Comparison of ENCODE assay signal across 1 cellular context in the genomic region with DNA sequence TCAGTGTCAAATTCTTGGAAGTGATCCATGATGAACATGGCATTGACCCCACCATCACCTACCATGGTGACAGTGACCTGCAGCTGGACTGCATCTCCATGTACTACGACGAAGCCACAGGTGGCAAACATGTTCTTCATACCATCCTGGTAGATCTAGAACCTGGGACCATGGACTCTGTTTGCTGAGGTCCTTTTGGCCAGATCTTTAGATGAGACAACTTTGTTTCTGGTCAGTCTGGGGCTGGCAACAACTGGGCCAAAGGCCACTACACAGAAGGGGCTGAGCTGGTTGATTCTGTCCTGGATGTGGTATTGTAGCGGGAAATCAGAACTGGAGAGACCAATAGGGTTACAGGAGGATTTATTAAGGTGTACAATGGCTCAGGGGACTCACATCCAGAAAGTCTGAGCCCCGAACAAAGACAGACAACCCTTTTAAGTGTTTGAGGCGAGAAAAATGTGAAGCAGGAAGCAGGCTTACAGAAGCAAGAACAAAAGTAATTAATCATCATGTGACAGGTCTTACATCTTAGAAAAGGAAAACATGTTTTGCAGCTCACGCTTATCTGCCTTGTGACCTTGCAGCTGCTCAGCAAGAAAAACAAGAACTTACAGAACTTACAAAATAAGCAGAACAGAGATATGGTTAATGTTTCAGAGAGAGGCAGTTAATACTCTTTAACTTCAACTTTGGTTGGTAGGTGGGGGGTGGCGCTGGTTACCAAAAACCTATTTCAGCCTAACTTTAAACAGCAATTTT.
TF ChIP-seq lines count a peak whose summit lies in the region.

No MANE protein-coding gene starts in this region.

TF ChIP-seq in K562, 482 proteins besides CTCF, POLR2A, EP300 and RAD21 (continued from another document and continues in another):
- TF ChIP-seq, protein P1, sequence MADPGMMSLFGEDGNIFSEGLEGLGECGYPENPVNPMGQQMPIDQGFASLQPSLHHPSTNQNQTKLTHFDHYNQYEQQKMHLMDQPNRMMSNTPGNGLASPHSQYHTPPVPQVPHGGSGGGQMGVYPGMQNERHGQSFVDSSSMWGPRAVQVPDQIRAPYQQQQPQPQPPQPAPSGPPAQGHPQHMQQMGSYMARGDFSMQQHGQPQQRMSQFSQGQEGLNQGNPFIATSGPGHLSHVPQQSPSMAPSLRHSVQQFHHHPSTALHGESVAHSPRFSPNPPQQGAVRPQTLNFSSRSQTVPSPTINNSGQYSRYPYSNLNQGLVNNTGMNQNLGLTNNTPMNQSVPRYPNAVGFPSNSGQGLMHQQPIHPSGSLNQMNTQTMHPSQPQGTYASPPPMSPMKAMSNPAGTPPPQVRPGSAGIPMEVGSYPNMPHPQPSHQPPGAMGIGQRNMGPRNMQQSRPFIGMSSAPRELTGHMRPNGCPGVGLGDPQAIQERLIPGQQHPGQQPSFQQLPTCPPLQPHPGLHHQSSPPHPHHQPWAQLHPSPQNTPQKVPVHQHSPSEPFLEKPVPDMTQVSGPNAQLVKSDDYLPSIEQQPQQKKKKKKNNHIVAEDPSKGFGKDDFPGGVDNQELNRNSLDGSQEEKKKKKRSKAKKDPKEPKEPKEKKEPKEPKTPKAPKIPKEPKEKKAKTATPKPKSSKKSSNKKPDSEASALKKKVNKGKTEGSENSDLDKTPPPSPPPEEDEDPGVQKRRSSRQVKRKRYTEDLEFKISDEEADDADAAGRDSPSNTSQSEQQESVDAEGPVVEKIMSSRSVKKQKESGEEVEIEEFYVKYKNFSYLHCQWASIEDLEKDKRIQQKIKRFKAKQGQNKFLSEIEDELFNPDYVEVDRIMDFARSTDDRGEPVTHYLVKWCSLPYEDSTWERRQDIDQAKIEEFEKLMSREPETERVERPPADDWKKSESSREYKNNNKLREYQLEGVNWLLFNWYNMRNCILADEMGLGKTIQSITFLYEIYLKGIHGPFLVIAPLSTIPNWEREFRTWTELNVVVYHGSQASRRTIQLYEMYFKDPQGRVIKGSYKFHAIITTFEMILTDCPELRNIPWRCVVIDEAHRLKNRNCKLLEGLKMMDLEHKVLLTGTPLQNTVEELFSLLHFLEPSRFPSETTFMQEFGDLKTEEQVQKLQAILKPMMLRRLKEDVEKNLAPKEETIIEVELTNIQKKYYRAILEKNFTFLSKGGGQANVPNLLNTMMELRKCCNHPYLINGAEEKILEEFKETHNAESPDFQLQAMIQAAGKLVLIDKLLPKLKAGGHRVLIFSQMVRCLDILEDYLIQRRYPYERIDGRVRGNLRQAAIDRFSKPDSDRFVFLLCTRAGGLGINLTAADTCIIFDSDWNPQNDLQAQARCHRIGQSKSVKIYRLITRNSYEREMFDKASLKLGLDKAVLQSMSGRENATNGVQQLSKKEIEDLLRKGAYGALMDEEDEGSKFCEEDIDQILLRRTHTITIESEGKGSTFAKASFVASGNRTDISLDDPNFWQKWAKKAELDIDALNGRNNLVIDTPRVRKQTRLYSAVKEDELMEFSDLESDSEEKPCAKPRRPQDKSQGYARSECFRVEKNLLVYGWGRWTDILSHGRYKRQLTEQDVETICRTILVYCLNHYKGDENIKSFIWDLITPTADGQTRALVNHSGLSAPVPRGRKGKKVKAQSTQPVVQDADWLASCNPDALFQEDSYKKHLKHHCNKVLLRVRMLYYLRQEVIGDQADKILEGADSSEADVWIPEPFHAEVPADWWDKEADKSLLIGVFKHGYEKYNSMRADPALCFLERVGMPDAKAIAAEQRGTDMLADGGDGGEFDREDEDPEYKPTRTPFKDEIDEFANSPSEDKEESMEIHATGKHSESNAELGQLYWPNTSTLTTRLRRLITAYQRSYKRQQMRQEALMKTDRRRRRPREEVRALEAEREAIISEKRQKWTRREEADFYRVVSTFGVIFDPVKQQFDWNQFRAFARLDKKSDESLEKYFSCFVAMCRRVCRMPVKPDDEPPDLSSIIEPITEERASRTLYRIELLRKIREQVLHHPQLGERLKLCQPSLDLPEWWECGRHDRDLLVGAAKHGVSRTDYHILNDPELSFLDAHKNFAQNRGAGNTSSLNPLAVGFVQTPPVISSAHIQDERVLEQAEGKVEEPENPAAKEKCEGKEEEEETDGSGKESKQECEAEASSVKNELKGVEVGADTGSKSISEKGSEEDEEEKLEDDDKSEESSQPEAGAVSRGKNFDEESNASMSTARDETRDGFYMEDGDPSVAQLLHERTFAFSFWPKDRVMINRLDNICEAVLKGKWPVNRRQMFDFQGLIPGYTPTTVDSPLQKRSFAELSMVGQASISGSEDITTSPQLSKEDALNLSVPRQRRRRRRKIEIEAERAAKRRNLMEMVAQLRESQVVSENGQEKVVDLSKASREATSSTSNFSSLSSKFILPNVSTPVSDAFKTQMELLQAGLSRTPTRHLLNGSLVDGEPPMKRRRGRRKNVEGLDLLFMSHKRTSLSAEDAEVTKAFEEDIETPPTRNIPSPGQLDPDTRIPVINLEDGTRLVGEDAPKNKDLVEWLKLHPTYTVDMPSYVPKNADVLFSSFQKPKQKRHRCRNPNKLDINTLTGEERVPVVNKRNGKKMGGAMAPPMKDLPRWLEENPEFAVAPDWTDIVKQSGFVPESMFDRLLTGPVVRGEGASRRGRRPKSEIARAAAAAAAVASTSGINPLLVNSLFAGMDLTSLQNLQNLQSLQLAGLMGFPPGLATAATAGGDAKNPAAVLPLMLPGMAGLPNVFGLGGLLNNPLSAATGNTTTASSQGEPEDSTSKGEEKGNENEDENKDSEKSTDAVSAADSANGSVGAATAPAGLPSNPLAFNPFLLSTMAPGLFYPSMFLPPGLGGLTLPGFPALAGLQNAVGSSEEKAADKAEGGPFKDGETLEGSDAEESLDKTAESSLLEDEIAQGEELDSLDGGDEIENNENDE (IDR thresholded peaks at IDR 0.05; ENCODE audit: low read depth, low read length): no peak
- TF ChIP-seq XRCC3 (IDR thresholded peaks at IDR 0.05) (no peak; the same call in 1 of the 2 replicates), CAMTA2 (CRISPR knock-in tag; conservative IDR thresholded peaks at IDR 0.05) (0 out of 2 replicates have a peak, but pooled peaks have one; percentile 48), ARID1B (IDR thresholded peaks at IDR 0.05) (peak; percentile 91), ZNF174 (CRISPR knock-in tag; IDR thresholded peaks at IDR 0.05) (no peak), NCOR1 (IDR thresholded peaks at IDR 0.05) (peak; percentile 86), MTA2 (IDR thresholded peaks at IDR 0.05; ENCODE audit: low read depth) (peak; percentile 85), TCF3 (CRISPR knock-in tag; IDR thresholded peaks at IDR 0.05) (peak; percentile 96), L3MBTL2 (IDR thresholded peaks at IDR 0.05) (peak; percentile 57; the same call in 1 of the 2 replicates), ZNF764 (CRISPR knock-in tag; IDR thresholded peaks at IDR 0.05; ENCODE audit: low read depth) (no peak), HDAC8 (tag; IDR thresholded peaks at IDR 0.05) (peak; percentile 54; the same call in 1 of the 2 replicates), ELF2 (CRISPR knock-in tag; IDR thresholded peaks at IDR 0.05) (0 out of 2 replicates have a peak, but pooled peaks have one; percentile 66), PHF20 (IDR thresholded peaks at IDR 0.05; ENCODE audit: partially characterized antibody) (no peak), SMARCB1 (IDR thresholded peaks at IDR 0.05; ENCODE audit: insufficient read length, low read depth) (no peak), SMARCA4 (IDR thresholded peaks at IDR 0.05) (peak; percentile 85), TGIF2 (CRISPR knock-in tag; IDR thresholded peaks at IDR 0.05) (no peak), SMARCE1 (IDR thresholded peaks at IDR 0.05) (peak; percentile 69; the same call in 1 of the 2 replicates), U2AF2 (optimal IDR thresholded peaks at IDR 0.05; ENCODE audit: low read depth, low read length) (no peak), CTBP1 (IDR thresholded peaks at IDR 0.05; ENCODE audit: borderline replicate concordance) (peak; percentile 27; the same call in 1 of the 2 replicates), SMARCC2 (IDR thresholded peaks at IDR 0.05; ENCODE audit: low read depth) (peak; percentile 72), MAZ (CRISPR knock-in tag; conservative IDR thresholded peaks at IDR 0.05 in 1 of 2, IDR thresholded peaks at IDR 0.05 in 1 of 2) (0 out of 4 replicates have a peak, but pooled peaks of 1 of the 2 experiments have one; percentile 18), BHLHE40 (IDR thresholded peaks at IDR 0.05; ENCODE audit: low read length) (peak; percentile 64), CBFA2T3 (IDR thresholded peaks at IDR 0.05) (peak; percentile 91), POLR3G (IDR thresholded peaks at IDR 0.05; ENCODE audit: extremely low read depth, insufficient read length, insufficient replicate concordance) (no peak), NCOA1 (IDR thresholded peaks at IDR 0.05; ENCODE audit: low read depth) (peak; percentile 36; the same call in 1 of the 2 replicates)
- TF ChIP-seq, protein P2, sequence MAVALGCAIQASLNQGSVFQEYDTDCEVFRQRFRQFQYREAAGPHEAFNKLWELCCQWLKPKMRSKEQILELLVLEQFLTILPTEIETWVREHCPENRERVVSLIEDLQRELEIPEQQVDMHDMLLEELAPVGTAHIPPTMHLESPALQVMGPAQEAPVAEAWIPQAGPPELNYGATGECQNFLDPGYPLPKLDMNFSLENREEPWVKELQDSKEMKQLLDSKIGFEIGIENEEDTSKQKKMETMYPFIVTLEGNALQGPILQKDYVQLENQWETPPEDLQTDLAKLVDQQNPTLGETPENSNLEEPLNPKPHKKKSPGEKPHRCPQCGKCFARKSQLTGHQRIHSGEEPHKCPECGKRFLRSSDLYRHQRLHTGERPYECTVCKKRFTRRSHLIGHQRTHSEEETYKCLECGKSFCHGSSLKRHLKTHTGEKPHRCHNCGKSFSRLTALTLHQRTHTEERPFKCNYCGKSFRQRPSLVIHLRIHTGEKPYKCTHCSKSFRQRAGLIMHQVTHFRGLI (CRISPR knock-in tag; IDR thresholded peaks at IDR 0.05): peak; percentile 84
- TF ChIP-seq, protein P3, sequence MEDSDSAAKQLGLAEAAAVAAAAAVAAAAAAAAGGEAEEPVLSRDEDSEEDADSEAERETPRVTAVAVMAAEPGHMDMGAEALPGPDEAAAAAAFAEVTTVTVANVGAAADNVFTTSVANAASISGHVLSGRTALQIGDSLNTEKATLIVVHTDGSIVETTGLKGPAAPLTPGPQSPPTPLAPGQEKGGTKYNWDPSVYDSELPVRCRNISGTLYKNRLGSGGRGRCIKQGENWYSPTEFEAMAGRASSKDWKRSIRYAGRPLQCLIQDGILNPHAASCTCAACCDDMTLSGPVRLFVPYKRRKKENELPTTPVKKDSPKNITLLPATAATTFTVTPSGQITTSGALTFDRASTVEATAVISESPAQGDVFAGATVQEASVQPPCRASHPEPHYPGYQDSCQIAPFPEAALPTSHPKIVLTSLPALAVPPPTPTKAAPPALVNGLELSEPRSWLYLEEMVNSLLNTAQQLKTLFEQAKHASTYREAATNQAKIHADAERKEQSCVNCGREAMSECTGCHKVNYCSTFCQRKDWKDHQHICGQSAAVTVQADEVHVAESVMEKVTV (CRISPR knock-in tag; IDR thresholded peaks at IDR 0.05): peak; percentile 19; the same call in 1 of the 2 replicates
- TF ChIP-seq, protein P4, sequence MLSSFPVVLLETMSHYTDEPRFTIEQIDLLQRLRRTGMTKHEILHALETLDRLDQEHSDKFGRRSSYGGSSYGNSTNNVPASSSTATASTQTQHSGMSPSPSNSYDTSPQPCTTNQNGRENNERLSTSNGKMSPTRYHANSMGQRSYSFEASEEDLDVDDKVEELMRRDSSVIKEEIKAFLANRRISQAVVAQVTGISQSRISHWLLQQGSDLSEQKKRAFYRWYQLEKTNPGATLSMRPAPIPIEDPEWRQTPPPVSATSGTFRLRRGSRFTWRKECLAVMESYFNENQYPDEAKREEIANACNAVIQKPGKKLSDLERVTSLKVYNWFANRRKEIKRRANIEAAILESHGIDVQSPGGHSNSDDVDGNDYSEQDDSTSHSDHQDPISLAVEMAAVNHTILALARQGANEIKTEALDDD (IDR thresholded peaks at IDR 0.05): peak; percentile 98
- TF ChIP-seq, protein P5, sequence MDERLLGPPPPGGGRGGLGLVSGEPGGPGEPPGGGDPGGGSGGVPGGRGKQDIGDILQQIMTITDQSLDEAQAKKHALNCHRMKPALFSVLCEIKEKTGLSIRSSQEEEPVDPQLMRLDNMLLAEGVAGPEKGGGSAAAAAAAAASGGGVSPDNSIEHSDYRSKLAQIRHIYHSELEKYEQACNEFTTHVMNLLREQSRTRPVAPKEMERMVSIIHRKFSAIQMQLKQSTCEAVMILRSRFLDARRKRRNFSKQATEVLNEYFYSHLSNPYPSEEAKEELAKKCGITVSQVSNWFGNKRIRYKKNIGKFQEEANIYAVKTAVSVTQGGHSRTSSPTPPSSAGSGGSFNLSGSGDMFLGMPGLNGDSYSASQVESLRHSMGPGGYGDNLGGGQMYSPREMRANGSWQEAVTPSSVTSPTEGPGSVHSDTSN (CRISPR knock-in tag; IDR thresholded peaks at IDR 0.05; ENCODE audit: low read depth): peak; percentile 85
- TF ChIP-seq, protein P5 (tag; conservative IDR thresholded peaks at IDR 0.05; ENCODE audit: low read depth): peak; percentile 100
- TF ChIP-seq, protein P6, sequence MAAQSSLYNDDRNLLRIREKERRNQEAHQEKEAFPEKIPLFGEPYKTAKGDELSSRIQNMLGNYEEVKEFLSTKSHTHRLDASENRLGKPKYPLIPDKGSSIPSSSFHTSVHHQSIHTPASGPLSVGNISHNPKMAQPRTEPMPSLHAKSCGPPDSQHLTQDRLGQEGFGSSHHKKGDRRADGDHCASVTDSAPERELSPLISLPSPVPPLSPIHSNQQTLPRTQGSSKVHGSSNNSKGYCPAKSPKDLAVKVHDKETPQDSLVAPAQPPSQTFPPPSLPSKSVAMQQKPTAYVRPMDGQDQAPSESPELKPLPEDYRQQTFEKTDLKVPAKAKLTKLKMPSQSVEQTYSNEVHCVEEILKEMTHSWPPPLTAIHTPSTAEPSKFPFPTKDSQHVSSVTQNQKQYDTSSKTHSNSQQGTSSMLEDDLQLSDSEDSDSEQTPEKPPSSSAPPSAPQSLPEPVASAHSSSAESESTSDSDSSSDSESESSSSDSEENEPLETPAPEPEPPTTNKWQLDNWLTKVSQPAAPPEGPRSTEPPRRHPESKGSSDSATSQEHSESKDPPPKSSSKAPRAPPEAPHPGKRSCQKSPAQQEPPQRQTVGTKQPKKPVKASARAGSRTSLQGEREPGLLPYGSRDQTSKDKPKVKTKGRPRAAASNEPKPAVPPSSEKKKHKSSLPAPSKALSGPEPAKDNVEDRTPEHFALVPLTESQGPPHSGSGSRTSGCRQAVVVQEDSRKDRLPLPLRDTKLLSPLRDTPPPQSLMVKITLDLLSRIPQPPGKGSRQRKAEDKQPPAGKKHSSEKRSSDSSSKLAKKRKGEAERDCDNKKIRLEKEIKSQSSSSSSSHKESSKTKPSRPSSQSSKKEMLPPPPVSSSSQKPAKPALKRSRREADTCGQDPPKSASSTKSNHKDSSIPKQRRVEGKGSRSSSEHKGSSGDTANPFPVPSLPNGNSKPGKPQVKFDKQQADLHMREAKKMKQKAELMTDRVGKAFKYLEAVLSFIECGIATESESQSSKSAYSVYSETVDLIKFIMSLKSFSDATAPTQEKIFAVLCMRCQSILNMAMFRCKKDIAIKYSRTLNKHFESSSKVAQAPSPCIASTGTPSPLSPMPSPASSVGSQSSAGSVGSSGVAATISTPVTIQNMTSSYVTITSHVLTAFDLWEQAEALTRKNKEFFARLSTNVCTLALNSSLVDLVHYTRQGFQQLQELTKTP (IDR thresholded peaks at IDR 0.05; ENCODE audit: low read depth in 1 of 2, partially characterized antibody in 2 of 2): peak in 1 of 2 experiments; percentile 27
